In the genomic region with DNA sequence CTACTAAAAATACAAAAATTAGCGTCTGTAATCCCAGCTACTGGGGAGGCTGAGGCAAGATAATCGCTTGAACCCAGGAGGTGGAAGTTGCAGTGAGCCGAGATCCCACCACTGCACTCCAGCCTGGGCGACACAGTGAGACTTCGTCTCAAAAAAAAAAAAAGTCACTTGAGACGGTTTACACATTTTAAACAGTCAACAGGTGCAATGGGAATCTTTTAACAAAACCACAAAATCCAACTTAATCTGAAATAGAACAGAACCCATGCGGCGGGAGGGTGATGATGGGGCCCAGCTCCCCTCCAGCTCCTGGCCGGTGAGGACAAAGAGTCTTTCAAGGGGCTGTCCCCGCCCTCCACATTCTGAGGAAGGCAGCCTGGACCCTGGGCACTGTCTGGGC, we compare ENCODE assay signal across 24 cellular contexts. TPM values are rescaled to one million over a fixed set of nuclear protein-coding genes. Genes with fewer than 3 reads are reported as not detected.
A peak's percentile ranks its signal among the peaks of the same experiment; 100 is the strongest.
DNase-seq lines count a peak whose midpoint lies in the region; ATAC-seq and TF ChIP-seq lines count a peak whose summit lies in the region.
"Had no signal": no experiment of that assay in that cellular context is flagged by ENCODE, and none has a peak within 500 bp of the region (broad histone marks: within the 10 kb centered on the region; RNA-seq: fewer than 3 reads in every experiment).

No MANE protein-coding gene starts in this region.

- no peaks in the 10 kb centered on the region for H3K36me3 ChIP-seq in BLaER1 treated with 17β-estradiol and CSF1 and Interleukin-3, amounts not matched to agents 10 nM and 100 nM
- no peaks in the 10 kb centered on the region for H3K36me3 ChIP-seq in Peyer's patch
- H3K36me3 ChIP-seq in esophagus muscularis mucosa: no peaks in the 10 kb centered on the region
- H3K36me3 ChIP-seq: BE2C had no signal

- no peak overlapping the region for H3K4me3 ChIP-seq in BLaER1 treated with 17β-estradiol and CSF1 and Interleukin-3, amounts not matched to agents 10 nM and 100 nM
- H3K4me3 ChIP-seq in Peyer's patch (no peak overlapping the region), esophagus muscularis mucosa (no peak overlapping the region)
- H3K4me3 ChIP-seq: GM12878 had no signal

- H3K27ac ChIP-seq in BLaER1 treated with 17β-estradiol and CSF1 and Interleukin-3, amounts not matched to agents 10 nM and 100 nM: no peak overlapping the region
- H3K27ac ChIP-seq in RWPE1 (peak overlapping the region; percentile 100), Peyer's patch (no peak overlapping the region), esophagus muscularis mucosa (replicated peaks in 1 of 4) (no peak overlapping the region)

- H3K9me3 ChIP-seq in BLaER1 treated with 17β-estradiol and CSF1 and Interleukin-3, amounts not matched to agents 10 nM and 100 nM (replicated peaks in 1 of 11): no peaks in the 10 kb centered on the region
- H3K9me3 ChIP-seq in Peyer's patch (no peaks in the 10 kb centered on the region), esophagus muscularis mucosa (no peaks in the 10 kb centered on the region)
- H3K9me3 ChIP-seq: BE2C had no signal

- POLR2A ChIA-PET in RWPE1 (lab: Yijun Ruan, JAX; ENCODE audit: low non-redundant PET): no interaction called here

- peak overlapping the region in 6 of 11 experiments; percentile 15 to 75 (median 36); a peak in 7 of 22 replicates for H3K4me2 ChIP-seq in BLaER1 treated with 17β-estradiol and CSF1 and Interleukin-3, amounts not matched to agents 10 nM and 100 nM

- WGBS in esophagus muscularis mucosa: 78% methylated on average over 10 of the region's 10 CpGs

- peaks cover 24 to 73% (median 61%) of the 10 kb centered on the region in 10 experiments for H3K4me1 ChIP-seq in BLaER1 treated with 17β-estradiol and CSF1 and Interleukin-3, amounts not matched to agents 10 nM and 100 nM
- no peaks in the 10 kb centered on the region for H3K4me1 ChIP-seq in Peyer's patch
- H3K4me1 ChIP-seq in esophagus muscularis mucosa: peaks cover 0 to 5% (median 5%) of the 10 kb centered on the region in 4 donors

- ATAC-seq in left cardiac atrium: no peak
- ATAC-seq: GM12878 had no signal

- TF ChIP-seq POLR2A in Peyer's patch (IDR thresholded peaks at IDR 0.05) (no peak), esophagus muscularis mucosa (IDR thresholded peaks at IDR 0.05; ENCODE audit: low read depth) (no peak)

- DNase-seq in RWPE1 (ENCODE audit: low spot score) (no peak), Peyer's patch (no peak), esophagus muscularis mucosa (ENCODE audit: extremely low spot score) (no peak), left cardiac atrium (no peak)
- DNase-seq: 8988T; ACHN; BE2C; C1 segment of cervical spinal cord; CD4-positive, CD25-positive, alpha-beta regulatory T cell; CD8-positive, alpha-beta memory T cell; COR-L47; DMS 273 treated with DMSO at 0.1 percent for 48 hours; DMS153; DMS53; DMS79; DND-41; EL; GDM1 had no signal

- H4K20me1 ChIP-seq in BLaER1 treated with 17β-estradiol and CSF1 and Interleukin-3, amounts not matched to agents 10 nM and 100 nM: peaks cover 0 to 15% (median 0%) of the 10 kb centered on the region in 11 experiments; a peak in 3 of 22 replicates

- TF ChIP-seq CTCF in RWPE1 (conservative IDR thresholded peaks at IDR 0.05; ENCODE audit: low read depth): no peak
- TF ChIP-seq CTCF in Peyer's patch (IDR thresholded peaks at IDR 0.05): no peak
- TF ChIP-seq CTCF in esophagus muscularis mucosa (IDR thresholded peaks at IDR 0.05): no peak

- H3K9ac ChIP-seq in BLaER1 treated with 17β-estradiol and CSF1 and Interleukin-3, amounts not matched to agents 10 nM and 100 nM: no peak overlapping the region

- TF ChIP-seq EP300 in esophagus muscularis mucosa (IDR thresholded peaks at IDR 0.05): no peak

- CTCF ChIA-PET in RWPE1 (lab: Yijun Ruan, JAX): interaction anchor here (1.6 kb wide), 1 partner anchor 24 kb away, joined by 5 read pairs; no protein-coding TSS in a partner anchor

- intact Hi-C loops in esophagus muscularis mucosa (cut with DNase I) (no loop called here), left cardiac atrium (cut with DNase I) (no loop called here)

- H3K27me3 ChIP-seq in BLaER1 treated with 17β-estradiol and CSF1 and Interleukin-3, amounts not matched to agents 10 nM and 100 nM: peaks cover 0 to 46% (median 22%) of the 10 kb centered on the region in 11 experiments; a peak in 17 of 22 replicates
- H3K27me3 ChIP-seq in Peyer's patch (peaks cover 0 to 3% of the 10 kb centered on the region in 2 donors), esophagus muscularis mucosa (peaks cover 0 to 93% (median 0%) of the 10 kb centered on the region in 4 donors)
- H3K27me3 ChIP-seq: BE2C had no signal

RNA-seq across cellular contexts. Expression of a gene that starts 48.3 kb away (rescaled TPM):
- under 1 TPM in 1 of 4 donors, not detected in 3; 0.38 TPM for total RNA-seq in Peyer's patch
- not detected for total RNA-seq in esophagus muscularis mucosa
- under 1 TPM in 1 of 2 donors, not detected in 1; 0.06 TPM for total RNA-seq in left cardiac atrium
- total RNA-seq: CD4-positive, CD25-positive, alpha-beta regulatory T cell had no signal

RNA-seq across cellular contexts. Expression of a gene that starts 50.7 kb away (rescaled TPM):
- total RNA-seq in Peyer's patch (10 to 100 TPM; 34.3 to 71.1 (median 49.4) TPM), esophagus muscularis mucosa (10 to 100 TPM; 12.9 to 25.9 (median 15.7) TPM), left cardiac atrium (10 to 100 TPM; 11.3 to 11.8 TPM)

RNA-seq across cellular contexts. Expression of a gene that starts 51.6 kb away (rescaled TPM):
- total RNA-seq in Peyer's patch (not detected), esophagus muscularis mucosa (not detected), left cardiac atrium (not detected)
- total RNA-seq: A673; CD4-positive, alpha-beta memory T cell; CD4-positive, CD25-positive, alpha-beta regulatory T cell; CD8-positive, alpha-beta memory T cell; Daoy; G401; GM12878 had no signal
